ENCODE assay signal across 12 cellular contexts in genomic region chr1:43552813-43553212, GRCh38. TPM values are rescaled to one million over a fixed set of nuclear protein-coding genes. Genes with fewer than 3 reads are reported as not detected.
DNase-seq lines count a peak whose midpoint lies in the region; ATAC-seq, FAIRE-seq and TF ChIP-seq lines count a peak whose summit lies in the region.
"Had no signal": no experiment of that assay in that cellular context is flagged by ENCODE, and none has a peak within 500 bp of the region (broad histone marks: within the 10 kb centered on the region; RNA-seq: fewer than 3 reads in every experiment).

No MANE protein-coding gene starts in this region.

- WGBS in SK-N-SH (ENCODE audit: low lambda C conversion rate): 65% methylated on average over 6 of the region's 6 CpGs

- H3K4me1 ChIP-seq in SK-N-SH (ENCODE audit: control insufficient read depth in 1 of 2, insufficient read depth in 2 of 2, low read depth in 1 of 2, low read length in 1 of 2): peaks cover 0 to 21% of the 10 kb centered on the region in 2 experiments; a peak in 1 of 4 replicates
- H3K4me1 ChIP-seq in fibroblast of lung (ENCODE audit: control insufficient read depth, extremely low read depth, insufficient read depth, low read length): peaks cover 9% of the 10 kb centered on the region
- H3K4me1 ChIP-seq in uterus: peaks cover 0 to 10% of the 10 kb centered on the region in 2 donors

- TF ChIP-seq CTCF in SK-N-SH (IDR thresholded peaks at IDR 0.05): no peak
- no peak for TF ChIP-seq CTCF in fibroblast of lung (conservative IDR thresholded peaks at IDR 0.05 in 1 of 2, IDR thresholded peaks at IDR 0.05 in 1 of 2; ENCODE audit: low read depth in 1 of 2, low read length in 2 of 2)
- TF ChIP-seq CTCF in uterus (IDR thresholded peaks at IDR 0.05): no peak
- no peak for TF ChIP-seq CTCF in D721Med (IDR thresholded peaks at IDR 0.05; ENCODE audit: insufficient read depth, missing control alignments)

- no peak for FAIRE-seq in D721Med (lab: Jason Lieb, UNC)
- FAIRE-seq: K562 had no signal

- POLR2A ChIA-PET in SK-N-SH (lab: Yijun Ruan, JAX): interaction anchor here (1.1 kb wide), 1 partner anchor 97 kb away, joined by 3 read pairs; the partner anchor contains the start of gene KDM4A

- TF ChIP-seq POLR2A in uterus (IDR thresholded peaks at IDR 0.05): no peak

- H3K79me2 ChIP-seq in SK-N-SH (ENCODE audit: insufficient read depth): peaks cover 8% of the 10 kb centered on the region; the same call in 1 of the 2 replicates
- no peaks in the 10 kb centered on the region for H3K79me2 ChIP-seq in fibroblast of lung (ENCODE audit: control insufficient read depth, insufficient read depth, low read length)

- no peaks in the 10 kb centered on the region for H3K9me2 ChIP-seq in SK-N-SH

- no peak for DNase-seq in SK-N-SH
- peak; percentile 46 to 68 for DNase-seq in fibroblast of lung (ENCODE audit: low read depth in 2 of 2)
- DNase-seq in mucosa of gallbladder (ENCODE audit: low spot score): peak; percentile 92
- DNase-seq in uterus: peak; percentile 84 to 88
- no peak for DNase-seq in activated CD4-positive, alpha-beta T cell treated with anti-CD3 and anti-CD28 coated beads for 48 hours
- DNase-seq in D721Med (ENCODE audit: insufficient read length, low spot score): no peak
- DNase-seq: activated T-cell treated with anti-CD3 and anti-CD28 coated beads, Interleukin-2, amount 50 U/mL, for 1 hour; stimulated activated CD4-positive, alpha-beta T cell treated with anti-CD3 and anti-CD28 coated beads, Interleukin-2, amount 100 ng/mL, for 24 hours; tibial artery had no signal

- H3K27me3 ChIP-seq in SK-N-SH (ENCODE audit: insufficient read depth) (no peaks in the 10 kb centered on the region), fibroblast of lung (ENCODE audit: control insufficient read depth, insufficient read depth, low read length) (no peaks in the 10 kb centered on the region), uterus (no peaks in the 10 kb centered on the region)
- H3K27me3 ChIP-seq: tibial artery had no signal

- ATAC-seq in SK-N-SH treated with all-trans-retinoic acid at 6 μM for 48 hours (peak; percentile 34; the same call in 1 of the 3 replicates), HG02678 (IDR thresholded peaks at IDR 0.05; ENCODE audit: unreplicated experiment) (no peak)
- ATAC-seq: K562 had no signal

- no peaks in the 10 kb centered on the region for H4K20me1 ChIP-seq in SK-N-SH (ENCODE audit: insufficient read depth)
- H4K20me1 ChIP-seq in fibroblast of lung (ENCODE audit: control insufficient read depth, extremely low read depth, insufficient read depth, low read length): no peaks in the 10 kb centered on the region

- no peak overlapping the region for H2AFZ ChIP-seq in SK-N-SH (ENCODE audit: low read depth)
- H2AFZ ChIP-seq in fibroblast of lung (ENCODE audit: low read length): no peak overlapping the region

- H3K9ac ChIP-seq in SK-N-SH (no peak overlapping the region), fibroblast of lung (ENCODE audit: insufficient read depth, low read length) (no peak overlapping the region)

- no peak for TF ChIP-seq RAD21 in SK-N-SH (IDR thresholded peaks at IDR 0.05; ENCODE audit: low read length)

- H3F3A ChIP-seq in SK-N-SH (replicated peaks; ENCODE audit: insufficient read depth): peaks cover 4% of the 10 kb centered on the region

- CTCF ChIA-PET in SK-N-SH (lab: Yijun Ruan, JAX): interaction anchor here (1.0 to 1.9 kb wide), 4 partner anchors 12 to 98 kb away, joined by 3 to 5 read pairs (median 3); partner anchors contain the start of gene KDM4A

- no peak overlapping the region for H3K27ac ChIP-seq in SK-N-SH (ENCODE audit: low read depth in 2 of 2, low read length in 1 of 2)
- H3K27ac ChIP-seq in fibroblast of lung (ENCODE audit: insufficient read depth, low read length): no peak overlapping the region
- H3K27ac ChIP-seq in uterus: peak overlapping the region; percentile 69 to 71
- H3K27ac ChIP-seq: tibial artery had no signal

- H3K4me2 ChIP-seq in SK-N-SH: no peak overlapping the region
- no peak overlapping the region for H3K4me2 ChIP-seq in fibroblast of lung (ENCODE audit: extremely low read depth, insufficient read depth, low read length)

- H3K36me3 ChIP-seq in SK-N-SH (replicated peaks in 1 of 2; ENCODE audit: control insufficient read depth in 1 of 2, insufficient read depth in 2 of 2, low read length in 1 of 2): peaks cover 3 to 9% of the 10 kb centered on the region in 2 experiments
- peaks cover 10% of the 10 kb centered on the region for H3K36me3 ChIP-seq in fibroblast of lung (ENCODE audit: control insufficient read depth, insufficient read depth, low read length)
- no peaks in the 10 kb centered on the region for H3K36me3 ChIP-seq in uterus

- TF ChIP-seq EP300 in SK-N-SH (IDR thresholded peaks at IDR 0.05; ENCODE audit: borderline replicate concordance in 1 of 2, low read depth in 1 of 2, low read length in 1 of 2): no peak

- H3K9me3 ChIP-seq in SK-N-SH: no peaks in the 10 kb centered on the region
- H3K9me3 ChIP-seq in fibroblast of lung (ENCODE audit: control insufficient read depth, insufficient read depth, low read depth, low read length): no peaks in the 10 kb centered on the region
- H3K9me3 ChIP-seq in uterus: no peaks in the 10 kb centered on the region
- H3K9me3 ChIP-seq: tibial artery had no signal

- intact Hi-C loops in uterus (cut with DNase I; ENCODE audit: low total_unique reads): no loop called here

- H3K4me3 ChIP-seq in SK-N-SH (ENCODE audit: low read depth in 2 of 2, low read length in 1 of 2) (no peak overlapping the region), fibroblast of lung (replicated peaks in 1 of 4; ENCODE audit: control extremely low read depth in 1 of 4, insufficient read depth in 1 of 4, low read depth in 3 of 4, low read length in 4 of 4) (no peak overlapping the region), uterus (no peak overlapping the region)
- H3K4me3 ChIP-seq: K562, tibial artery had no signal

TF ChIP-seq in SK-N-SH treated with all-trans-retinoic acid at 6 μM for 48 hours, 23 proteins besides CTCF, POLR2A, EP300 and RAD21 (continues in another document):
- TF ChIP-seq ZNF8 (CRISPR knock-in tag; IDR thresholded peaks at IDR 0.05) (no peak), ISL1 (CRISPR knock-in tag; IDR thresholded peaks at IDR 0.05) (no peak), BACH2 (CRISPR knock-in tag; IDR thresholded peaks at IDR 0.05; ENCODE audit: borderline replicate concordance) (no peak), TOX (CRISPR knock-in tag; IDR thresholded peaks at IDR 0.05; ENCODE audit: borderline replicate concordance) (no peak), ZNF70 (CRISPR knock-in tag; IDR thresholded peaks at IDR 0.05) (no peak), TCF4 (CRISPR knock-in tag; IDR thresholded peaks at IDR 0.05; ENCODE audit: borderline replicate concordance) (no peak), ZFP3 (CRISPR knock-in tag; IDR thresholded peaks at IDR 0.05) (no peak), PPARA (CRISPR knock-in tag; IDR thresholded peaks at IDR 0.05; ENCODE audit: borderline replicate concordance) (no peak), ARNTL (CRISPR knock-in tag; IDR thresholded peaks at IDR 0.05; ENCODE audit: borderline replicate concordance, low read depth) (no peak)
- TF ChIP-seq, protein P1, sequence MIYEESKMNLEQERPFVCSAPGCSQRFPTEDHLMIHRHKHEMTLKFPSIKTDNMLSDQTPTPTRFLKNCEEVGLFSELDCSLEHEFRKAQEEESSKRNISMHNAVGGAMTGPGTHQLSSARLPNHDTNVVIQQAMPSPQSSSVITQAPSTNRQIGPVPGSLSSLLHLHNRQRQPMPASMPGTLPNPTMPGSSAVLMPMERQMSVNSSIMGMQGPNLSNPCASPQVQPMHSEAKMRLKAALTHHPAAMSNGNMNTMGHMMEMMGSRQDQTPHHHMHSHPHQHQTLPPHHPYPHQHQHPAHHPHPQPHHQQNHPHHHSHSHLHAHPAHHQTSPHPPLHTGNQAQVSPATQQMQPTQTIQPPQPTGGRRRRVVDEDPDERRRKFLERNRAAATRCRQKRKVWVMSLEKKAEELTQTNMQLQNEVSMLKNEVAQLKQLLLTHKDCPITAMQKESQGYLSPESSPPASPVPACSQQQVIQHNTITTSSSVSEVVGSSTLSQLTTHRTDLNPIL (CRISPR knock-in tag; IDR thresholded peaks at IDR 0.05; ENCODE audit: low read depth): no peak

TF ChIP-seq in SK-N-SH, 30 proteins besides CTCF, POLR2A, EP300 and RAD21 (continues in another document):
- TF ChIP-seq RFX5 (IDR thresholded peaks at IDR 0.05; ENCODE audit: low read length) (no peak), RCOR1 (IDR thresholded peaks at IDR 0.05; ENCODE audit: low read length) (no peak), MAX (IDR thresholded peaks at IDR 0.05; ENCODE audit: low read depth) (no peak), GATA2 (CRISPR knock-in tag; IDR thresholded peaks at IDR 0.05) (no peak), NRF1 (IDR thresholded peaks at IDR 0.05; ENCODE audit: low read depth, low read length) (no peak), JUND (IDR thresholded peaks at IDR 0.05) (no peak), IRF3 (IDR thresholded peaks at IDR 0.05; ENCODE audit: low read depth, low read length) (no peak), YY1 (IDR thresholded peaks at IDR 0.05; ENCODE audit: low read depth) (no peak)

RNA-seq across cellular contexts. Expression of gene PTPRF, which starts 22.1 kb away (rescaled TPM):
- polyA plus RNA-seq in SK-N-SH (2012; rRNA removed): 67.6 and 72.7 TPM in 2 replicates
- polyA plus RNA-seq in SK-N-SH (2012; cell fraction: cytosol; rRNA removed): 36.8 and 50.6 TPM in 2 replicates
- 97.5 and 115 TPM in 2 replicates for polyA plus RNA-seq in SK-N-SH (2012; cell fraction: nucleus; rRNA removed)
- 23.9 and 45.2 TPM in 2 replicates for total RNA-seq in fibroblast of lung
- 39.5 and 52.0 TPM in 2 replicates for polyA plus RNA-seq in fibroblast of lung
- polyA plus RNA-seq in fibroblast of lung (2012): 48.9 and 75.8 TPM in 2 replicates
- polyA minus RNA-seq in fibroblast of lung (ENCODE audit: low replicate concordance): 242 and 244 TPM in 2 replicates
- total RNA-seq in mucosa of gallbladder: 478 TPM
- total RNA-seq in uterus: 100 to 1,000 TPM in 2 of 4 donors, 10 to 100 TPM in 2; 24.7 to 172 (median 124) TPM

Comparison
In these comparisons a context has a peak if more than half of its experiments do, and no peak if none do; other contexts are left out.
1. DNase-seq: peak in fibroblast of lung (2 of 2), mucosa of gallbladder (single experiment) and uterus (2 of 2); none in SK-N-SH (single experiment), activated CD4-positive, alpha-beta T cell treated with anti-CD3 and anti-CD28 coated beads for 48 hours (single experiment) and D721Med (single experiment).
2. H3K27ac ChIP-seq: peak in uterus (2 of 2); none in SK-N-SH (0 of 2) and fibroblast of lung (single experiment).